8 cellular contexts compared by ENCODE assay signal in genomic region chr5:173328896-173329369, GRCh38. TPM values are rescaled to one million over a fixed set of nuclear protein-coding genes. Genes with fewer than 3 reads are reported as not detected.
A peak's percentile ranks its signal among the peaks of the same experiment; 100 is the strongest.
DNase-seq lines count a peak whose midpoint lies in the region; ATAC-seq, FAIRE-seq and TF ChIP-seq lines count a peak whose summit lies in the region.

No MANE protein-coding gene starts in this region.

- H3K4me1 ChIP-seq in ascending aorta (peaks cover 7 to 32% of the 10 kb centered on the region in 2 donors), kidney (ENCODE audit: control insufficient read depth in 1 of 2, insufficient read depth in 1 of 2, low read depth in 1 of 2, low read length in 2 of 2) (peaks cover 9 to 22% of the 10 kb centered on the region in 2 donors), uterus (peaks cover 0 to 27% of the 10 kb centered on the region in 2 donors)
- peaks cover 3% of the 10 kb centered on the region for H3K4me1 ChIP-seq in effector memory CD4-positive, alpha-beta T cell (ENCODE audit: control insufficient read depth, insufficient read depth, low read length, poor library complexity, severe bottlenecking)

- H3K27ac ChIP-seq in ascending aorta (no peak overlapping the region), kidney (ENCODE audit: low read depth in 2 of 2, low read length in 2 of 2) (no peak overlapping the region), uterus (no peak overlapping the region)
- no peak overlapping the region for H3K27ac ChIP-seq in effector memory CD4-positive, alpha-beta T cell (ENCODE audit: insufficient read depth, low read length, poor library complexity, severe bottlenecking)

- H3K9ac ChIP-seq in kidney (ENCODE audit: low read length in 2 of 2): no peak overlapping the region

- DNase-seq in NCI-H1105 (lab: John Stamatoyannopoulos, UW): peak; percentile 41
- no peak for DNase-seq in ascending aorta (ENCODE audit: low spot score in 2 of 2)
- DNase-seq in kidney: no peak
- DNase-seq in uterus: no peak
- DNase-seq in effector memory CD4-positive, alpha-beta T cell: no peak
- DNase-seq in cortex of kidney (lab: John Stamatoyannopoulos, UW): no peak

- TF ChIP-seq POLR2A in uterus (IDR thresholded peaks at IDR 0.05): no peak

- intact Hi-C loops in ascending aorta (cut with DNase I) (no loop called here), kidney (cut with DNase I) (loop anchor here (5.0 kb wide), 1 partner anchor 37 kb away; no protein-coding TSS in a partner anchor), uterus (cut with DNase I; ENCODE audit: low total_unique reads) (no loop called here)

- ATAC-seq in GM21447 (IDR thresholded peaks at IDR 0.05; ENCODE audit: unreplicated experiment): no peak

- no peak for TF ChIP-seq CTCF in GM12875 (IDR thresholded peaks at IDR 0.05; ENCODE audit: borderline replicate concordance, insufficient read depth, low read depth, low read length)
- TF ChIP-seq CTCF in ascending aorta (IDR thresholded peaks at IDR 0.05): no peak
- no peak for TF ChIP-seq CTCF in kidney (IDR thresholded peaks at IDR 0.05; ENCODE audit: borderline replicate concordance, extremely low read depth, insufficient read depth)
- TF ChIP-seq CTCF in uterus (IDR thresholded peaks at IDR 0.05): no peak

- no peaks in the 10 kb centered on the region for H3K9me3 ChIP-seq in ascending aorta
- H3K9me3 ChIP-seq in kidney (ENCODE audit: control insufficient read depth in 1 of 2, low read length in 2 of 2): no peaks in the 10 kb centered on the region
- H3K9me3 ChIP-seq in uterus: no peaks in the 10 kb centered on the region
- no peaks in the 10 kb centered on the region for H3K9me3 ChIP-seq in effector memory CD4-positive, alpha-beta T cell (ENCODE audit: control insufficient read depth, low read length)

- H3K36me3 ChIP-seq in ascending aorta: no peaks in the 10 kb centered on the region
- H3K36me3 ChIP-seq in kidney (ENCODE audit: control insufficient read depth in 1 of 2, insufficient read depth in 2 of 2, low read length in 2 of 2): no peaks in the 10 kb centered on the region
- H3K36me3 ChIP-seq in uterus: no peaks in the 10 kb centered on the region
- no peaks in the 10 kb centered on the region for H3K36me3 ChIP-seq in effector memory CD4-positive, alpha-beta T cell (ENCODE audit: control insufficient read depth, insufficient read depth, low read length)

- FAIRE-seq in kidney (lab: Jason Lieb, UNC): no peak

- peak overlapping the region; percentile 43 for H3K4me3 ChIP-seq in GM12875 (ENCODE audit: low read depth, low read length)
- peak overlapping the region; percentile 45 to 57 for H3K4me3 ChIP-seq in ascending aorta
- H3K4me3 ChIP-seq in kidney (ENCODE audit: low read length in 2 of 2): peak overlapping the region; percentile 56 to 58
- H3K4me3 ChIP-seq in uterus: peak overlapping the region; percentile 13 to 22
- H3K4me3 ChIP-seq in effector memory CD4-positive, alpha-beta T cell (ENCODE audit: insufficient read depth, low read depth, low read length, poor library complexity, severe bottlenecking): no peak overlapping the region

- H3K27me3 ChIP-seq in ascending aorta: peaks cover 4% of the 10 kb centered on the region
- H3K27me3 ChIP-seq in uterus: peaks cover 0 to 23% of the 10 kb centered on the region in 2 donors
- peaks cover 31% of the 10 kb centered on the region for H3K27me3 ChIP-seq in effector memory CD4-positive, alpha-beta T cell (replicated peaks; ENCODE audit: control insufficient read depth, insufficient read depth, low read length, poor library complexity, severe bottlenecking)

RNA-seq across cellular contexts. Expression of gene STC2, which starts 0.7 kb away (rescaled TPM):
- 2.0 TPM for total RNA-seq in ascending aorta
- 2.7 TPM for total RNA-seq in kidney
- 2.1 TPM for polyA plus RNA-seq in kidney (ENCODE audit: insufficient read depth, low read depth, low replicate concordance)
- 1 to 10 TPM in 2 of 4 donors, under 1 TPM in 1, not detected in 1; 0.26 to 3.4 (median 1.5) TPM for total RNA-seq in uterus
